27 cellular contexts compared by ENCODE assay signal in the genomic region with DNA sequence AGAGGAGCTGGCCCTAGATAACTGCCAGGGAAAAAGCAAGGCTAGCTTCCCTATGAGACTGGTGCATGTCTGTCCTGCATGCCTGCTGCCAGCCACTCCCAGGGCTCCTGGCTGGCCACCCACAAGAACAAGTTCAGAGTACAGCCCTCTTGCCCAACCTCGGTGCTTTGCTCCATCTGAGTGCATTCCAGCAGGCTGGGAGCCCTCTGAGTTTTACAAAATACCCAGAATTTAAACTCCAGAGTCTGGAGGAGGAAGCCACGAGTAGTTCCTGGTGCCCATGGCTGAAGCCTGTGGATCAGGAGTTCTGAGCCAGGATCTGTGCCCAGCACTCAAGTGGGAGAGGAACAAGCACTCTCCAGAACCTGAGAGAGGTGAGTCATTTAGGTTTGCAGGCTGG.
DNase-seq lines count a peak whose midpoint lies in the region; ATAC-seq, FAIRE-seq and TF ChIP-seq lines count a peak whose summit lies in the region.
"Had no signal": no experiment of that assay in that cellular context is flagged by ENCODE, and none has a peak within 500 bp of the region (broad histone marks: within the 10 kb centered on the region; RNA-seq: fewer than 3 reads in every experiment).

No MANE protein-coding gene starts in this region.

- intact Hi-C loops in HepG2 (cut with micrococcal nuclease; ENCODE audit: unreplicated experiment) (no loop called here), lower lobe of right lung (cut with DNase I) (no loop called here)
- intact Hi-C loops in CD8-positive, alpha-beta T cell (cut with DNase I, micrococcal nuclease) = no loop called here

- peaks cover 62% of the 10 kb centered on the region for H3K9me3 Mint-ChIP-seq in mesothelial cell of epicardium
- H3K9me3 Mint-ChIP-seq in naive thymus-derived CD8-positive, alpha-beta T cell = peaks cover 0 to 37% (median 6%) of the 10 kb centered on the region in 9 donors
- peaks cover 4% of the 10 kb centered on the region for H3K9me3 Mint-ChIP-seq in CD8-positive, alpha-beta T cell
- H3K9me3 Mint-ChIP-seq: CD4-positive, alpha-beta T cell; CD8-positive, alpha-beta memory T cell had no signal

- TF ChIP-seq CTCF in HepG2 (CRISPR knock-in tag; IDR thresholded peaks at IDR 0.05) (no peak), lower lobe of right lung (IDR thresholded peaks at IDR 0.05) (no peak), upper lobe of left lung (IDR thresholded peaks at IDR 0.05) (no peak), mesothelial cell of epicardium (IDR thresholded peaks at IDR 0.05; ENCODE audit: unreplicated experiment) (no peak)
- no peak for TF ChIP-seq CTCF in CD8-positive, alpha-beta T cell (IDR thresholded peaks at IDR 0.05)

- TF ChIP-seq POLR2A in HepG2 (IDR thresholded peaks at IDR 0.05; ENCODE audit: insufficient read depth in 1 of 2, low read depth in 2 of 2, low read length in 2 of 2) (no peak), upper lobe of left lung (IDR thresholded peaks at IDR 0.05) (no peak)

- no peak overlapping the region for H3K27ac Mint-ChIP-seq in mesothelial cell of epicardium
- no peak overlapping the region for H3K27ac Mint-ChIP-seq in naive thymus-derived CD8-positive, alpha-beta T cell
- H3K27ac Mint-ChIP-seq in CD8-positive, alpha-beta T cell = no peak overlapping the region
- H3K27ac Mint-ChIP-seq: B cell; CD4-positive, alpha-beta T cell; CD8-positive, alpha-beta memory T cell had no signal

- H3K36me3 ChIP-seq in HepG2 (replicated peaks in 1 of 2; ENCODE audit: control insufficient read depth in 1 of 2, insufficient read depth in 2 of 2, low read length in 2 of 2) = no peaks in the 10 kb centered on the region
- no peaks in the 10 kb centered on the region for H3K36me3 ChIP-seq in lower lobe of right lung
- no peaks in the 10 kb centered on the region for H3K36me3 ChIP-seq in upper lobe of left lung
- H3K36me3 ChIP-seq in CD8-positive, alpha-beta T cell (ENCODE audit: insufficient read depth, low read length) = no peaks in the 10 kb centered on the region
- H3K36me3 ChIP-seq: BLaER1 treated with 17β-estradiol and CSF1 and Interleukin-3, amounts not matched to agents 10 nM and 100 nM had no signal

- in situ Hi-C loops in HepG2 (cut with HindIII; ENCODE audit: extremely low pct_ligation_motif_present, low pct_unique_long_range_greater_than_20kb) = no loop called here

- H4K20me1 ChIP-seq in HepG2 (ENCODE audit: insufficient read depth, low read length) = no peaks in the 10 kb centered on the region
- H4K20me1 ChIP-seq: BLaER1 treated with 17β-estradiol and CSF1 and Interleukin-3, amounts not matched to agents 10 nM and 100 nM had no signal

- H3K27ac ChIP-seq in HepG2 (ENCODE audit: extremely low read length, insufficient read depth, low read length) (no peak overlapping the region), lower lobe of right lung (no peak overlapping the region), upper lobe of left lung (no peak overlapping the region)
- H3K27ac ChIP-seq in CD8-positive, alpha-beta T cell (ENCODE audit: low read depth, low read length) = no peak overlapping the region
- H3K27ac ChIP-seq: 22Rv1; A549; BLaER1 treated with 17β-estradiol and CSF1 and Interleukin-3, amounts not matched to agents 10 nM and 100 nM; C4-2B had no signal

- H3K79me2 ChIP-seq in HepG2 (ENCODE audit: insufficient read depth, low read length) = no peaks in the 10 kb centered on the region

- peak; percentile 65 for DNase-seq in left lobe of liver (ENCODE audit: low spot score)
- DNase-seq in HepG2 (ENCODE audit: low spot score) = peak; percentile 13
- DNase-seq in lower lobe of right lung = peak; percentile 54
- peak in 1 of 2 donors; percentile 76 for DNase-seq in upper lobe of left lung
- no peak for DNase-seq in mesothelial cell of epicardium (ENCODE audit: low spot score in 2 of 2, unreplicated experiment in 2 of 2)
- no peak for DNase-seq in naive thymus-derived CD8-positive, alpha-beta T cell
- no peak for DNase-seq in urothelium cell line (ENCODE audit: low spot score)
- no peak for DNase-seq in CD8-positive, alpha-beta T cell
- DNase-seq: AML-193; CD4-positive, alpha-beta T cell; CD8-positive, alpha-beta memory T cell; COR-L47; DMS 273 treated with DMSO at 0.1 percent for 48 hours; DMS153; DMS53; DMS79; DND-41; EL; GDM1 had no signal

- no peak for TF ChIP-seq EP300 in HepG2 (IDR thresholded peaks at IDR 0.05; ENCODE audit: low read depth in 2 of 2, low read length in 2 of 2)
- no peak for TF ChIP-seq EP300 in HepG2 (CRISPR knock-in tag; IDR thresholded peaks at IDR 0.05; ENCODE audit: borderline replicate concordance)
- no peak for TF ChIP-seq EP300 in upper lobe of left lung (IDR thresholded peaks at IDR 0.05)

- H3K4me3 Mint-ChIP-seq in mesothelial cell of epicardium = no peak overlapping the region
- no peak overlapping the region for H3K4me3 Mint-ChIP-seq in naive thymus-derived CD8-positive, alpha-beta T cell
- no peak overlapping the region for H3K4me3 Mint-ChIP-seq in CD8-positive, alpha-beta T cell
- H3K4me3 Mint-ChIP-seq: B cell; CD4-positive, alpha-beta T cell; CD8-positive, alpha-beta memory T cell had no signal

- POLR2A ChIA-PET in HepG2 (lab: Yijun Ruan, JAX) = no interaction called here
- POLR2A ChIA-PET in naive thymus-derived CD8-positive, alpha-beta T cell (lab: Charles Lee) = no interaction called here
- POLR2A ChIA-PET in CD8-positive, alpha-beta T cell (lab: Charles Lee) = no interaction called here

- ATAC-seq in left lobe of liver = peak; percentile 100
- peak; percentile 100 for ATAC-seq in HepG2
- ATAC-seq in lower lobe of right lung = peak; percentile 92 to 96
- peak; percentile 32 to 96 for ATAC-seq in upper lobe of left lung (ENCODE audit: low FRiP score in 2 of 2)
- no peak for ATAC-seq in naive thymus-derived CD8-positive, alpha-beta T cell
- ATAC-seq in CD8-positive, alpha-beta T cell = no peak
- ATAC-seq: A549, GM12878 had no signal

- no TSS peak for BruUV-seq in HepG2 (replicated peaks; lab: Mats Ljungman, UMichigan)

- no peaks in the 10 kb centered on the region for H3K27me3 ChIP-seq in HepG2 (ENCODE audit: control insufficient read depth in 1 of 2, insufficient read depth in 2 of 2, low read length in 2 of 2)
- H3K27me3 ChIP-seq in lower lobe of right lung (ENCODE audit: low read depth) = no peaks in the 10 kb centered on the region
- H3K27me3 ChIP-seq in upper lobe of left lung = no peaks in the 10 kb centered on the region
- no peaks in the 10 kb centered on the region for H3K27me3 ChIP-seq in CD8-positive, alpha-beta T cell (ENCODE audit: insufficient read depth, low read length)

- no peak overlapping the region for H3K4me3 ChIP-seq in HepG2 (replicated peaks in 1 of 3; ENCODE audit: insufficient read depth in 1 of 3, low read depth in 2 of 3, low read length in 3 of 3)
- H3K4me3 ChIP-seq in lower lobe of right lung = no peak overlapping the region
- H3K4me3 ChIP-seq in upper lobe of left lung = no peak overlapping the region
- no peak overlapping the region for H3K4me3 ChIP-seq in CD8-positive, alpha-beta T cell (ENCODE audit: low read depth, low read length)
- H3K4me3 ChIP-seq: A549; BLaER1 treated with 17β-estradiol and CSF1 and Interleukin-3, amounts not matched to agents 10 nM and 100 nM; GM12878 had no signal

- H3K4me1 ChIP-seq in HepG2 (ENCODE audit: insufficient read depth, low read length) (peaks cover 12% of the 10 kb centered on the region), lower lobe of right lung (no peaks in the 10 kb centered on the region), upper lobe of left lung (no peaks in the 10 kb centered on the region)
- no peaks in the 10 kb centered on the region for H3K4me1 ChIP-seq in CD8-positive, alpha-beta T cell (ENCODE audit: insufficient read depth, low read length)
- H3K4me1 ChIP-seq: A549; BLaER1 treated with 17β-estradiol and CSF1 and Interleukin-3, amounts not matched to agents 10 nM and 100 nM had no signal

- H2AFZ ChIP-seq in HepG2 (ENCODE audit: low read length) = no peak overlapping the region

- H3K9ac ChIP-seq in HepG2 (ENCODE audit: insufficient read depth, low read depth, low read length) = no peak overlapping the region
- H3K9ac ChIP-seq: BLaER1 treated with 17β-estradiol and CSF1 and Interleukin-3, amounts not matched to agents 10 nM and 100 nM had no signal

- FAIRE-seq in HepG2 (lab: Jason Lieb, UNC) (peak; percentile 60), urothelium cell line (lab: Jason Lieb, UNC) (no peak)
- FAIRE-seq: A549, GM12878, GM12892, GM18507 had no signal

- H3K4me2 ChIP-seq in HepG2 (ENCODE audit: low read depth, low read length) = peak overlapping the region; percentile 27; the same call in 1 of the 2 replicates
- H3K4me2 ChIP-seq: A549; BLaER1 treated with 17β-estradiol and CSF1 and Interleukin-3, amounts not matched to agents 10 nM and 100 nM had no signal

- H3K27me3 Mint-ChIP-seq in mesothelial cell of epicardium (ENCODE audit: low read depth) = no peaks in the 10 kb centered on the region
- H3K27me3 Mint-ChIP-seq in naive thymus-derived CD8-positive, alpha-beta T cell = no peaks in the 10 kb centered on the region
- no peaks in the 10 kb centered on the region for H3K27me3 Mint-ChIP-seq in CD8-positive, alpha-beta T cell (ENCODE audit: low read depth)
- H3K27me3 Mint-ChIP-seq: B cell; CD4-positive, alpha-beta T cell had no signal

- no CpG with 5 or more reads among the region's 2 CpGs for WGBS in HepG2 (ENCODE audit: low lambda C conversion rate)
- 23% methylated on average over 2 of the region's 2 CpGs; no CpG with 5 or more reads in 1 of the 2 donors for WGBS in upper lobe of left lung, 2 donors

- peaks cover 3% of the 10 kb centered on the region for H3K36me3 Mint-ChIP-seq in mesothelial cell of epicardium
- H3K36me3 Mint-ChIP-seq in naive thymus-derived CD8-positive, alpha-beta T cell = peaks cover 0 to 22% (median 5%) of the 10 kb centered on the region in 3 donors
- H3K36me3 Mint-ChIP-seq in CD8-positive, alpha-beta T cell = peaks cover 1% of the 10 kb centered on the region
- H3K36me3 Mint-ChIP-seq: CD8-positive, alpha-beta memory T cell had no signal

- TF ChIP-seq RAD21 in HepG2 (CRISPR knock-in tag; IDR thresholded peaks at IDR 0.05) = no peak

- H3K9me3 ChIP-seq in HepG2 (ENCODE audit: low read length) = no peaks in the 10 kb centered on the region
- H3K9me3 ChIP-seq in lower lobe of right lung = no peaks in the 10 kb centered on the region
- no peaks in the 10 kb centered on the region for H3K9me3 ChIP-seq in upper lobe of left lung
- no peaks in the 10 kb centered on the region for H3K9me3 ChIP-seq in CD8-positive, alpha-beta T cell (ENCODE audit: low read length)
- H3K9me3 ChIP-seq: A549 had no signal

- CTCF ChIA-PET in HepG2 (lab: Yijun Ruan, JAX; ENCODE audit: low intra/inter-chr PET ratio, low total read pairs) = no interaction called here
- CTCF ChIA-PET in CD8-positive, alpha-beta T cell (lab: Charles Lee) = no interaction called here

- no peaks in the 10 kb centered on the region for H3K4me1 Mint-ChIP-seq in mesothelial cell of epicardium
- no peaks in the 10 kb centered on the region for H3K4me1 Mint-ChIP-seq in naive thymus-derived CD8-positive, alpha-beta T cell
- no peaks in the 10 kb centered on the region for H3K4me1 Mint-ChIP-seq in CD8-positive, alpha-beta T cell (ENCODE audit: low read depth)
- H3K4me1 Mint-ChIP-seq: B cell; CD8-positive, alpha-beta memory T cell had no signal

TF ChIP-seq in HepG2, 621 proteins besides CTCF, POLR2A, EP300 and RAD21 (continues in another document):
- TF ChIP-seq CEBPG (CRISPR knock-in tag; IDR thresholded peaks at IDR 0.05) (0 out of 2 replicates have a peak, but pooled peaks have one; percentile 28), CEBPB (IDR thresholded peaks at IDR 0.05; ENCODE audit: borderline replicate concordance, low read depth, low read length) (peak; percentile 72)

Comparison
In these comparisons a context has a peak if more than half of its experiments do, and no peak if none do; other contexts are left out.
1. ATAC-seq: peak in left lobe of liver (single experiment), HepG2 (single experiment), lower lobe of right lung (2 of 2) and upper lobe of left lung (2 of 2); none in naive thymus-derived CD8-positive, alpha-beta T cell (0 of 2) and CD8-positive, alpha-beta T cell (single experiment).
2. DNase-seq: peak in left lobe of liver (single experiment), HepG2 (single experiment) and lower lobe of right lung (single experiment); none in mesothelial cell of epicardium (0 of 2), naive thymus-derived CD8-positive, alpha-beta T cell (0 of 10), urothelium cell line (single experiment) and CD8-positive, alpha-beta T cell (0 of 7).